ENCODE assay signal across 9 cellular contexts in genomic region chr3:114033721-114034120, GRCh38.
"Had no signal": no experiment of that assay in that cellular context is flagged by ENCODE, and none has a peak within 500 bp of the region (broad histone marks: within the 10 kb centered on the region; RNA-seq: fewer than 3 reads in every experiment).

No MANE protein-coding gene starts in this region.

- H3K27ac ChIP-seq: GM23248, HL-60 had no signal

- H3K4me3 Mint-ChIP-seq: HFFc6, IgD-negative memory B cell had no signal

- H3K36me3 ChIP-seq: HAP-1 had no signal

- DNase-seq: GM23248, H7, HFFc6, KBM-7 had no signal

- H3K9me3 ChIP-seq: HAP-1 had no signal

- H3K4me1 ChIP-seq: HAP-1 had no signal

- H3K9ac ChIP-seq: GM23248 had no signal

- H2AFZ ChIP-seq: GM23248 had no signal

- H3K4me1 Mint-ChIP-seq: IgD-negative memory B cell had no signal

- H3K27me3 Mint-ChIP-seq: IgD-negative memory B cell had no signal

- ATAC-seq: HCT116, HepG2 had no signal

- H3K9me3 Mint-ChIP-seq: HFFc6, IgD-negative memory B cell had no signal

- H3K27ac Mint-ChIP-seq: HFFc6, IgD-negative memory B cell had no signal

- H3K4me3 ChIP-seq: GM23248, HAP-1 had no signal
